In genomic region chr2:196927318-196928225, GRCh38 we compare ENCODE assay signal across 8 cellular contexts. TPM values are rescaled to one million over a fixed set of nuclear protein-coding genes. Genes with fewer than 3 reads are reported as not detected.
DNase-seq lines count a peak whose midpoint lies in the region; ATAC-seq, FAIRE-seq and TF ChIP-seq lines count a peak whose summit lies in the region.

No MANE protein-coding gene starts in this region.

- H3K9me3 ChIP-seq in GM12878 (replicated peaks; ENCODE audit: control insufficient read depth, insufficient read depth, low read length) (no peaks in the 10 kb centered on the region), keratinocyte (ENCODE audit: control insufficient read depth, low read depth, low read length) (no peaks in the 10 kb centered on the region)

- H4K20me1 ChIP-seq in GM12878 (ENCODE audit: control insufficient read depth, insufficient read depth) (no peaks in the 10 kb centered on the region), keratinocyte (ENCODE audit: control insufficient read depth, extremely low read depth, insufficient read depth, low read length) (no peaks in the 10 kb centered on the region)

- in situ Hi-C loops in GM12878 (cut with MboI), result no loop called here

- H3K27me3 ChIP-seq in GM06990 (replicated peaks; ENCODE audit: control insufficient read depth, insufficient read depth, low read length) (no peaks in the 10 kb centered on the region), GM12878 (replicated peaks in 1 of 2; ENCODE audit: control insufficient read depth in 2 of 2, insufficient read depth in 2 of 2, low read length in 1 of 2) (no peaks in the 10 kb centered on the region), keratinocyte (ENCODE audit: control insufficient read depth, extremely low read depth, insufficient read depth, low read length) (no peaks in the 10 kb centered on the region)

- no peak for TF ChIP-seq POLR2A in GM12878 (IDR thresholded peaks at IDR 0.05; ENCODE audit: low read depth, low read length)

- RAD21 ChIA-PET in GM12878 (lab: Charles Lee; ENCODE audit: unreplicated experiment), result interaction anchor here (0.6 to 4.1 kb wide), 4 partner anchors 9 to 188 kb away, joined by 4 to 12 read pairs (median 4); partner anchors contain the start of gene GTF3C3

- H2AFZ ChIP-seq in GM12878 (ENCODE audit: control insufficient read depth, low read depth, low read length) (peak overlapping the region; percentile 95), keratinocyte (ENCODE audit: control insufficient read depth, low read length) (peak overlapping the region; percentile 84)

- DNase-seq in GM06990 (ENCODE audit: extremely low read depth, insufficient read length) (peak; percentile 50), HT-29 (ENCODE audit: low spot score) (peak; percentile 73), SW480 (ENCODE audit: low spot score) (peak; percentile 11), GM12878 (ENCODE audit: low read depth, low spot score) (no peak), keratinocyte (ENCODE audit: low read depth, low spot score) (no peak), NCI-H446 treated with DMSO at 0.1 percent for 48 hours (lab: John Stamatoyannopoulos, UW) (no peak), NCI-H1092 treated with DMSO at 0.1 percent for 48 hours (lab: John Stamatoyannopoulos, UW) (no peak)
- DNase-seq in stimulated activated CD4-positive, alpha-beta T cell treated with anti-CD3 and anti-CD28 coated beads, Interleukin-15, amount 100 ng/mL, for 24 hours, result peak; percentile 65

- H3K27ac ChIP-seq in GM12878 (ENCODE audit: control insufficient read depth, insufficient read depth) (peak overlapping the region; percentile 77), keratinocyte (ENCODE audit: control insufficient read depth, insufficient read depth, low read length) (peak overlapping the region; percentile 95)

- peaks cover 24% of the 10 kb centered on the region for H3K79me2 ChIP-seq in GM12878 (ENCODE audit: control insufficient read depth, insufficient read depth, low read length)
- H3K79me2 ChIP-seq in keratinocyte (ENCODE audit: control insufficient read depth, insufficient read depth, low read length), result peaks cover 37% of the 10 kb centered on the region

- BruUV-seq in GM12878 (replicated peaks; lab: Mats Ljungman, UMichigan), result no TSS peak

- no peak for TF ChIP-seq CTCF in GM06990 (IDR thresholded peaks at IDR 0.05; ENCODE audit: insufficient read depth, low read length, poor library complexity, severe bottlenecking)
- TF ChIP-seq CTCF in GM12878 (IDR thresholded peaks at IDR 0.05 in 2 of 3, conservative IDR thresholded peaks at IDR 0.05 in 1 of 3; ENCODE audit: control insufficient read depth in 2 of 3, extremely low read depth in 1 of 3, insufficient read depth in 1 of 3, low read depth in 3 of 3, low read length in 3 of 3), result no peak
- no peak for TF ChIP-seq CTCF in keratinocyte (optimal IDR thresholded peaks at IDR 0.05 in 1 of 3, IDR thresholded peaks at IDR 0.05 in 1 of 3, conservative IDR thresholded peaks at IDR 0.05 in 1 of 3; ENCODE audit: extremely low read depth in 1 of 3, insufficient read depth in 2 of 3, low read length in 3 of 3)

- no peak for TF ChIP-seq RAD21 in GM12878 (IDR thresholded peaks at IDR 0.05; ENCODE audit: insufficient read depth, low read depth, low read length)

- H3K36me3 ChIP-seq in GM06990 (ENCODE audit: control insufficient read depth, insufficient read depth, low read length) (no peaks in the 10 kb centered on the region), GM12878 (ENCODE audit: control insufficient read depth in 2 of 2, insufficient read depth in 2 of 2, low read length in 1 of 2) (no peaks in the 10 kb centered on the region), keratinocyte (ENCODE audit: control insufficient read depth in 2 of 2, extremely low read depth in 1 of 2, insufficient read depth in 2 of 2, low read length in 2 of 2) (no peaks in the 10 kb centered on the region)

- no peaks in the 10 kb centered on the region for H3K9me1 ChIP-seq in keratinocyte (ENCODE audit: control insufficient read depth, extremely low read depth, insufficient read depth, low read length)

- POLR2A ChIA-PET in GM12878 (lab: Charles Lee), result interaction anchor here (0.7 to 1.1 kb wide), 4 partner anchors 128 to 1522 kb away, joined by 3 to 10 read pairs (median 8); partner anchors contain the start of gene GTF3C3

- TF ChIP-seq EP300 in GM12878 (IDR thresholded peaks at IDR 0.05; ENCODE audit: borderline replicate concordance in 1 of 2, control insufficient read depth in 1 of 2, low read depth in 2 of 2, low read length in 2 of 2), result no peak

- dilution Hi-C loops in keratinocyte (cut with MboI; ENCODE audit: extremely low pct_ligation_motif_present, low sequenced_read_pairs), result no loop called here

- 16% methylated on average over 20 of the region's 23 CpGs for WGBS in GM12878 (ENCODE audit: insufficient coverage, insufficient replicate concordance, low lambda C conversion rate, missing lambda C conversion rate)

- intact Hi-C loops in GM12878 (cut with micrococcal nuclease; ENCODE audit: unreplicated experiment), result loop anchor here (5.0 kb wide), 1 partner anchor 130 kb away; the partner anchor contains the start of gene GTF3C3

- H3K4me1 ChIP-seq in GM12878 (ENCODE audit: control insufficient read depth, insufficient read depth, low read length) (peaks cover 4% of the 10 kb centered on the region; the same call in 1 of the 2 replicates), keratinocyte (ENCODE audit: control insufficient read depth, extremely low read depth, insufficient read depth, low read length) (peaks cover 16% of the 10 kb centered on the region)

- peak; percentile 6 for ATAC-seq in GM12878

- SMC1A ChIA-PET in GM12878 (lab: Charles Lee; ENCODE audit: uncharacterized antibody, unreplicated experiment), result interaction anchor here (0.7 to 1.4 kb wide), 15 partner anchors 10 to 503 kb away, joined by 3 to 7 read pairs (median 3); partner anchors contain the start of gene GTF3C3

- CTCF ChIA-PET in GM12878 (lab: Yijun Ruan, JAX), result interaction anchor here (0.8 to 1.4 kb wide), 5 partner anchors 9 to 185 kb away, joined by 3 to 6 read pairs (median 3); no protein-coding TSS in a partner anchor

- H3K4me2 ChIP-seq in GM12878 (ENCODE audit: control insufficient read depth, insufficient read depth) (peak overlapping the region; percentile 88), keratinocyte (ENCODE audit: control insufficient read depth, extremely low read depth, insufficient read depth, low read depth, low read length) (peak overlapping the region; percentile 96)

- H3K9ac ChIP-seq in GM12878 (ENCODE audit: control insufficient read depth, insufficient read depth, low read length) (peak overlapping the region; percentile 81), keratinocyte (ENCODE audit: control insufficient read depth, extremely low read depth, insufficient read depth, low read length) (peak overlapping the region; percentile 97)

- H3K4me3 ChIP-seq in GM06990 (replicated peaks; ENCODE audit: low read depth, low read length) (peak overlapping the region; percentile 92), GM12878 (peak overlapping the region; percentile 95), keratinocyte (ENCODE audit: control insufficient read depth in 2 of 3, extremely low read depth in 1 of 3, insufficient read depth in 2 of 3, low read depth in 1 of 3, low read length in 3 of 3) (peak overlapping the region; percentile 59 to 94 (median 90))

- peak; percentile 75 for FAIRE-seq in GM12878 (lab: Jason Lieb, UNC)
- peak; percentile 85 for FAIRE-seq in keratinocyte (lab: Jason Lieb, UNC)

TF ChIP-seq in GM12878, 131 proteins besides CTCF, POLR2A, EP300 and RAD21 (continues in another document):
- TF ChIP-seq NR2C1 (IDR thresholded peaks at IDR 0.05), result no peak
- no peak for TF ChIP-seq PAX8 (IDR thresholded peaks at IDR 0.05)
- peak; percentile 78 for TF ChIP-seq ZNF384 (IDR thresholded peaks at IDR 0.05; ENCODE audit: borderline replicate concordance, low read depth, low read length)
- peak; percentile 69; the same call in 1 of the 2 replicates for TF ChIP-seq ATF2 (IDR thresholded peaks at IDR 0.05; ENCODE audit: low read length)
- TF ChIP-seq RB1 (IDR thresholded peaks at IDR 0.05; ENCODE audit: borderline replicate concordance), result no peak

RNA-seq across cellular contexts. Expression of gene PGAP1, which starts 1.1 kb away (rescaled TPM):
- 2.7 and 2.9 TPM in 2 replicates for total RNA-seq in HT-29 (2014; rRNA removed; shearing (Covaris generic))
- 42.3 and 43.5 TPM in 2 replicates for total RNA-seq in GM12878 (2013; cell fraction: nucleolus; rRNA removed)
- 2.9 and 4.0 TPM in 2 replicates for total RNA-seq in GM12878 (2014; rRNA removed)
- total RNA-seq in GM12878 (2014; rRNA removed; fragmentation: Illumina TruSeq; extraction: Trizol), result 3.8 and 4.1 TPM in 2 replicates
- total RNA-seq in GM12878 (2021), result 4.4 and 4.7 TPM in 2 replicates
- 1.4 TPM for polyA plus RNA-seq in GM12878 (2011; ENCODE audit: low read depth)
- polyA plus RNA-seq in GM12878 (2011; rRNA removed), result 3.7 and 5.2 TPM in 2 replicates
- polyA plus RNA-seq in GM12878 (2011; cell fraction: cytosol; rRNA removed), result 1.2 and 1.8 TPM in 2 replicates
- 5.5 and 6.0 TPM in 2 replicates for polyA plus RNA-seq in GM12878 (2011; cell fraction: nucleus; rRNA removed)
- 2.5 and 3.2 TPM in 2 replicates for polyA plus RNA-seq in GM12878 (2012)
- 3.8 and 4.9 TPM in 2 replicates for polyA plus RNA-seq in GM12878 (2014; fragmentation: Illumina TruSeq; extraction: Trizol)
- under 1 TPM; 0.75 to 1.00 TPM for polyA plus RNA-seq in GM12878 (2014; fragmentation: Nextera tagmentation; extraction: Ambion mirVana)
- 2.7 and 2.8 TPM in 2 replicates for polyA plus RNA-seq in GM12878 (2014; rRNA removed)
- polyA plus RNA-seq in GM12878 (2016; fragmentation: Nextera tagmentation; extraction: Ambion mirVana), result 1 to 10 TPM; 2.9 to 3.0 TPM
- 4.2 and 4.5 TPM in 2 replicates for polyA minus RNA-seq in GM12878 (2011; rRNA and poly(A)+ RNA removed)
- 1.1 and 2.1 TPM in 2 replicates for polyA minus RNA-seq in GM12878 (2011; cell fraction: cytosol; rRNA and poly(A)+ RNA removed)
- 6.2 and 9.5 TPM in 2 replicates for polyA minus RNA-seq in GM12878 (2011; cell fraction: nucleus; rRNA and poly(A)+ RNA removed)
- 4.4 to 7.1 TPM (median 5.6 TPM) in 3 replicates for polyA plus RNA-seq in keratinocyte
- polyA plus RNA-seq in keratinocyte (2011; ENCODE audit: low read depth), result 3.5 TPM
- 1.2 and 3.0 TPM in 2 replicates for polyA plus RNA-seq in keratinocyte (2011; cell fraction: cytosol; rRNA removed)
- 13.1 and 15.2 TPM in 2 replicates for polyA plus RNA-seq in keratinocyte (2011; cell fraction: nucleus; rRNA removed)
- polyA plus RNA-seq in keratinocyte (2012; ENCODE audit: low replicate concordance), result 2.7 and 3.7 TPM in 2 replicates
- polyA minus RNA-seq in keratinocyte, result 2.4 to 21.0 TPM (median 14.9 TPM) in 3 replicates
- 6.7 TPM for polyA minus RNA-seq in keratinocyte (2011; cell fraction: cytosol; rRNA and poly(A)+ RNA removed)
- 22.7 and 55.8 TPM in 2 replicates for polyA minus RNA-seq in keratinocyte (2011; cell fraction: nucleus; rRNA and poly(A)+ RNA removed)

Comparison
In these comparisons a context has a peak if more than half of its experiments do, and no peak if none do; other contexts are left out.
1. DNase-seq: peak in GM06990 (single experiment), HT-29 (single experiment), SW480 (single experiment) and stimulated activated CD4-positive, alpha-beta T cell treated with anti-CD3 and anti-CD28 coated beads, Interleukin-15, amount 100 ng/mL, for 24 hours (single experiment); none in GM12878 (single experiment), keratinocyte (single experiment), NCI-H446 treated with DMSO at 0.1 percent for 48 hours (single experiment) and NCI-H1092 treated with DMSO at 0.1 percent for 48 hours (single experiment).
2. Peak in every context shown above with its lines, with median percentiles within 50 percentile points of each other: H3K4me3 ChIP-seq.